In genomic region chr15:85708402-85708932, GRCh38 we compare ENCODE assay signal across 10 cellular contexts.
DNase-seq lines count a peak whose midpoint lies in the region; ATAC-seq, FAIRE-seq and TF ChIP-seq lines count a peak whose summit lies in the region.
"Had no signal": no experiment of that assay in that cellular context is flagged by ENCODE, and none has a peak within 500 bp of the region (broad histone marks: within the 10 kb centered on the region; RNA-seq: fewer than 3 reads in every experiment).

No MANE protein-coding gene starts in this region.

- no peak for TF ChIP-seq EP300 in suprapubic skin (IDR thresholded peaks at IDR 0.05)

- no peak for TF ChIP-seq CTCF in astrocyte (IDR thresholded peaks at IDR 0.05; ENCODE audit: insufficient read depth, low read depth, low read length)
- TF ChIP-seq CTCF in suprapubic skin (IDR thresholded peaks at IDR 0.05), result no peak

- TF ChIP-seq POLR2A in suprapubic skin (IDR thresholded peaks at IDR 0.05), result no peak

- no peak overlapping the region for H2AFZ ChIP-seq in astrocyte (ENCODE audit: low read depth, low read length)

- H3K4me2 ChIP-seq in astrocyte (ENCODE audit: low read length), result no peak overlapping the region

- peaks cover 5% of the 10 kb centered on the region for H4K20me1 ChIP-seq in astrocyte (ENCODE audit: insufficient read depth, low read length)

- H3K9me3 ChIP-seq in astrocyte (ENCODE audit: insufficient read depth, low read depth, low read length) (no peaks in the 10 kb centered on the region), suprapubic skin (no peaks in the 10 kb centered on the region)

- WGBS in suprapubic skin, result 83% methylated on average over 6 of the region's 6 CpGs

- H3K27ac ChIP-seq in astrocyte (ENCODE audit: low read depth, low read length), result no peak overlapping the region
- H3K27ac ChIP-seq in suprapubic skin, result peak overlapping the region; percentile 83
- H3K27ac ChIP-seq: 22Rv1 had no signal

- H3K36me3 Mint-ChIP-seq in T-helper 1 cell treated with Interleukin-12 subunit alpha and Interleukin-12 subunit beta and Interleukin-4 antibody, amounts not matched to agents 30 μg/mL and 1 μg/mL, for 36 hours (ENCODE audit: low read depth), result peaks cover 49% of the 10 kb centered on the region
- peaks cover 14% of the 10 kb centered on the region for H3K36me3 Mint-ChIP-seq in astrocyte (ENCODE audit: low read depth, unreplicated experiment)

- peak; percentile 37 for ATAC-seq in left lobe of liver
- no peak for ATAC-seq in HG02623 (IDR thresholded peaks at IDR 0.05; ENCODE audit: unreplicated experiment)

- FAIRE-seq in astrocyte (lab: Jason Lieb, UNC), result no peak

- peak overlapping the region; percentile 31 for H3K4me3 Mint-ChIP-seq in T-helper 1 cell treated with Interleukin-12 subunit alpha and Interleukin-12 subunit beta and Interleukin-4 antibody, amounts not matched to agents 30 μg/mL and 1 μg/mL, for 36 hours
- H3K4me3 Mint-ChIP-seq in astrocyte (ENCODE audit: unreplicated experiment), result no peak overlapping the region

- no peaks in the 10 kb centered on the region for H3K27me3 Mint-ChIP-seq in T-helper 1 cell treated with Interleukin-12 subunit alpha and Interleukin-12 subunit beta and Interleukin-4 antibody, amounts not matched to agents 30 μg/mL and 1 μg/mL, for 36 hours (ENCODE audit: low read depth)
- H3K27me3 Mint-ChIP-seq in astrocyte (ENCODE audit: low read depth, unreplicated experiment), result no peaks in the 10 kb centered on the region

- H3K9me3 Mint-ChIP-seq in T-helper 1 cell treated with Interleukin-12 subunit alpha and Interleukin-12 subunit beta and Interleukin-4 antibody, amounts not matched to agents 30 μg/mL and 1 μg/mL, for 36 hours, result no peaks in the 10 kb centered on the region
- no peaks in the 10 kb centered on the region for H3K9me3 Mint-ChIP-seq in astrocyte (ENCODE audit: unreplicated experiment)

- H3K36me3 ChIP-seq in astrocyte (ENCODE audit: insufficient read depth, low read length) (no peaks in the 10 kb centered on the region), suprapubic skin (peaks cover 53% of the 10 kb centered on the region)

- H3K79me2 ChIP-seq in astrocyte (ENCODE audit: insufficient read depth, low read length), result no peaks in the 10 kb centered on the region

- H3K4me3 ChIP-seq in astrocyte (ENCODE audit: insufficient read depth, low read depth, low read length) (no peak overlapping the region), suprapubic skin (no peak overlapping the region)

- H3K27me3 ChIP-seq in astrocyte (ENCODE audit: insufficient read depth, low read length) (no peaks in the 10 kb centered on the region), suprapubic skin (no peaks in the 10 kb centered on the region)

- peak overlapping the region; percentile 22 for H3K27ac Mint-ChIP-seq in T-helper 1 cell treated with Interleukin-12 subunit alpha and Interleukin-12 subunit beta and Interleukin-4 antibody, amounts not matched to agents 30 μg/mL and 1 μg/mL, for 36 hours
- H3K27ac Mint-ChIP-seq in astrocyte (ENCODE audit: unreplicated experiment), result peak overlapping the region; percentile 69

- H3K4me1 ChIP-seq in astrocyte (ENCODE audit: insufficient read depth, low read length), result peaks cover 23% of the 10 kb centered on the region
- H3K4me1 ChIP-seq in suprapubic skin, result peaks cover 53% of the 10 kb centered on the region

- H3K9ac ChIP-seq in astrocyte (ENCODE audit: low read length), result no peak overlapping the region

- peaks cover 61% of the 10 kb centered on the region for H3K4me1 Mint-ChIP-seq in T-helper 1 cell treated with Interleukin-12 subunit alpha and Interleukin-12 subunit beta and Interleukin-4 antibody, amounts not matched to agents 30 μg/mL and 1 μg/mL, for 36 hours (ENCODE audit: low read depth)
- peaks cover 42% of the 10 kb centered on the region for H3K4me1 Mint-ChIP-seq in astrocyte (ENCODE audit: low read depth, unreplicated experiment)

- DNase-seq in T-helper 1 cell (no peak), astrocyte (ENCODE audit: low read depth) (peak; percentile 45), left lobe of liver (ENCODE audit: low spot score) (no peak), suprapubic skin (ENCODE audit: low spot score in 2 of 2) (no peak), NCI-H748 treated with DMSO at 0.1 percent for 48 hours (lab: John Stamatoyannopoulos, UW) (no peak), NCI-H2081 (lab: John Stamatoyannopoulos, UW) (no peak)
- DNase-seq: cortex of kidney had no signal
